Comparison of ENCODE assay signal across 1 cellular context in genomic region chr6:131808460-131809269, GRCh38.
TF ChIP-seq lines count a peak whose summit lies in the region.

No MANE protein-coding gene starts in this region.

TF ChIP-seq in endothelial cell of umbilical vein, 7 proteins besides CTCF, POLR2A, EP300 and RAD21:
- TF ChIP-seq GATA2 (IDR thresholded peaks at IDR 0.05; ENCODE audit: insufficient read depth, insufficient read length, low read depth, low read length) (no peak), EZH2 (IDR thresholded peaks at IDR 0.05; ENCODE audit: borderline replicate concordance, low read depth, low read length, severe bottlenecking) (no peak), MAX (IDR thresholded peaks at IDR 0.05; ENCODE audit: insufficient read depth, insufficient read length) (no peak), FOS (IDR thresholded peaks at IDR 0.05; ENCODE audit: borderline replicate concordance, insufficient read depth, low read length) (no peak), POLR2AphosphoS5 (IDR thresholded peaks at IDR 0.05; ENCODE audit: insufficient read depth, low read depth, low read length) (no peak), JUN (IDR thresholded peaks at IDR 0.05; ENCODE audit: borderline replicate concordance, insufficient read depth, insufficient read length, low read depth) (no peak), MYC (IDR thresholded peaks at IDR 0.05; ENCODE audit: low read depth, low read length) (no peak)
